23 cellular contexts compared by ENCODE assay signal in genomic region chr2:235031686-235032373, GRCh38.
DNase-seq lines count a peak whose midpoint lies in the region; TF ChIP-seq lines count a peak whose summit lies in the region.
"Had no signal": no experiment of that assay in that cellular context is flagged by ENCODE, and none has a peak within 500 bp of the region (broad histone marks: within the 10 kb centered on the region; RNA-seq: fewer than 3 reads in every experiment).

No MANE protein-coding gene starts in this region.

- H2AFZ ChIP-seq in osteoblast (ENCODE audit: low read length), result no peak overlapping the region
- H2AFZ ChIP-seq in hepatocyte, result no peak overlapping the region

- no peak overlapping the region for H3K9ac ChIP-seq in BLaER1
- no peak overlapping the region for H3K9ac ChIP-seq in BLaER1 treated with 17β-estradiol and CSF1 and Interleukin-3, amounts not matched to agents 10 nM and 100 nM

- peaks cover 96% of the 10 kb centered on the region for H3K79me2 ChIP-seq in osteoblast (ENCODE audit: insufficient read depth, low read length)
- H3K79me2 ChIP-seq in hepatocyte, result peaks cover 60% of the 10 kb centered on the region

- H3K9me3 ChIP-seq in BLaER1 (no peaks in the 10 kb centered on the region), osteoblast (ENCODE audit: low read depth, low read length) (no peaks in the 10 kb centered on the region), hepatocyte (ENCODE audit: low read depth) (no peaks in the 10 kb centered on the region)
- H3K9me3 ChIP-seq in BLaER1 treated with 17β-estradiol and CSF1 and Interleukin-3, amounts not matched to agents 10 nM and 100 nM (replicated peaks in 1 of 11), result no peaks in the 10 kb centered on the region

- H3K27ac ChIP-seq in BLaER1 (no peak overlapping the region), osteoblast (ENCODE audit: low read depth, low read length) (no peak overlapping the region), hepatocyte (no peak overlapping the region)
- H3K27ac ChIP-seq in BLaER1 treated with 17β-estradiol and CSF1 and Interleukin-3, amounts not matched to agents 10 nM and 100 nM, result no peak overlapping the region
- H3K27ac ChIP-seq: SK-N-MC had no signal

- H3K27me3 ChIP-seq in BLaER1 (no peaks in the 10 kb centered on the region), osteoblast (ENCODE audit: insufficient read depth, low read length) (no peaks in the 10 kb centered on the region), hepatocyte (no peaks in the 10 kb centered on the region)
- H3K27me3 ChIP-seq in BLaER1 treated with 17β-estradiol and CSF1 and Interleukin-3, amounts not matched to agents 10 nM and 100 nM, result no peaks in the 10 kb centered on the region

- H3K4me3 ChIP-seq in BLaER1, result no peak overlapping the region
- no peak overlapping the region for H3K4me3 ChIP-seq in BLaER1 treated with 17β-estradiol and CSF1 and Interleukin-3, amounts not matched to agents 10 nM and 100 nM
- H3K4me3 ChIP-seq in osteoblast (ENCODE audit: insufficient read depth, low read length), result no peak overlapping the region
- no peak overlapping the region for H3K4me3 ChIP-seq in hepatocyte
- H3K4me3 ChIP-seq: SK-N-MC had no signal

- no peaks in the 10 kb centered on the region for H3K9me2 ChIP-seq in hepatocyte (replicated peaks; ENCODE audit: insufficient read depth)

- WGBS in hepatocyte (ENCODE audit: low lambda C conversion rate, missing lambda C conversion rate), result 90% methylated on average over 16 of the region's 16 CpGs

- no peak for TF ChIP-seq CTCF in osteoblast (IDR thresholded peaks at IDR 0.05; ENCODE audit: extremely low read depth, low read depth, low read length)
- TF ChIP-seq CTCF in hepatocyte (IDR thresholded peaks at IDR 0.05; ENCODE audit: poor library complexity), result no peak

- H3K4me2 ChIP-seq in BLaER1 (peak overlapping the region; percentile 46; the same call in 1 of the 2 replicates), osteoblast (ENCODE audit: insufficient read depth, low read length) (no peak overlapping the region), hepatocyte (no peak overlapping the region)
- H3K4me2 ChIP-seq in BLaER1 treated with 17β-estradiol and CSF1 and Interleukin-3, amounts not matched to agents 10 nM and 100 nM, result peak overlapping the region in 6 of 11 experiments; percentile 16 to 58 (median 34); a peak in 10 of 22 replicates

- H3K36me3 ChIP-seq in BLaER1 (no peaks in the 10 kb centered on the region), osteoblast (ENCODE audit: insufficient read depth, low read length) (peaks cover 45% of the 10 kb centered on the region), hepatocyte (replicated peaks; ENCODE audit: insufficient read depth, low read depth) (no peaks in the 10 kb centered on the region)
- H3K36me3 ChIP-seq in BLaER1 treated with 17β-estradiol and CSF1 and Interleukin-3, amounts not matched to agents 10 nM and 100 nM, result no peaks in the 10 kb centered on the region

- peaks cover 22% of the 10 kb centered on the region for H3K4me1 ChIP-seq in BLaER1
- H3K4me1 ChIP-seq in BLaER1 treated with 17β-estradiol and CSF1 and Interleukin-3, amounts not matched to agents 10 nM and 100 nM, result peaks cover 0 to 22% (median 17%) of the 10 kb centered on the region in 10 experiments; a peak in 12 of 20 replicates
- peaks cover 17% of the 10 kb centered on the region for H3K4me1 ChIP-seq in osteoblast (ENCODE audit: insufficient read depth, low read length)
- H3K4me1 ChIP-seq in hepatocyte (ENCODE audit: insufficient read depth), result peaks cover 5% of the 10 kb centered on the region

- H4K20me1 ChIP-seq in BLaER1, result no peaks in the 10 kb centered on the region
- H4K20me1 ChIP-seq in BLaER1 treated with 17β-estradiol and CSF1 and Interleukin-3, amounts not matched to agents 10 nM and 100 nM, result no peaks in the 10 kb centered on the region; a peak in 2 of 22 replicates
- peaks cover 83% of the 10 kb centered on the region for H4K20me1 ChIP-seq in osteoblast (ENCODE audit: insufficient read depth, low read length)
- H4K20me1 ChIP-seq in hepatocyte (ENCODE audit: insufficient read depth, poor library complexity, severe bottlenecking), result peaks cover 26% of the 10 kb centered on the region

- DNase-seq in cerebellum (ENCODE audit: low spot score) (peak; percentile 55), osteoblast (ENCODE audit: insufficient read length, low spot score, missing footprints) (peak; percentile 46), NCI-H2171 (lab: John Stamatoyannopoulos, UW) (no peak), hepatocyte (ENCODE audit: low spot score) (no peak), COR-L47 (lab: John Stamatoyannopoulos, UW) (no peak)
- no peak for DNase-seq in activated CD8-positive, alpha-beta memory T cell treated with anti-CD3 and anti-CD28 coated beads, Interleukin-2, amount 50 U/mL, for 4 hours
- DNase-seq: ACHN; C1 segment of cervical spinal cord; Calu3; CD8-positive, alpha-beta T cell; GDM1; GOT3; MM.1S; NCI-H1048; NCI-H1417 treated with DMSO at 0.1 percent for 48 hours; NCI-H187; NCI-H446 treated with DMSO at 0.1 percent for 48 hours; NCI-H526 treated with DMSO at 0.1 percent for 48 hours; OCI-M1; SHP77 had no signal

Comparison
In these comparisons a context has a peak if more than half of its experiments do, and no peak if none do; other contexts are left out.
1. H3K4me2 ChIP-seq: peak in BLaER1 (single experiment) and BLaER1 treated with 17β-estradiol and CSF1 and Interleukin-3, amounts not matched to agents 10 nM and 100 nM (6 of 11); none in osteoblast (single experiment) and hepatocyte (single experiment).
2. DNase-seq: peak in cerebellum (single experiment) and osteoblast (single experiment); none in NCI-H2171 (single experiment), activated CD8-positive, alpha-beta memory T cell treated with anti-CD3 and anti-CD28 coated beads, Interleukin-2, amount 50 U/mL, for 4 hours (single experiment), hepatocyte (single experiment) and COR-L47 (single experiment).